21 cellular contexts compared by ENCODE assay signal in the genomic region with DNA sequence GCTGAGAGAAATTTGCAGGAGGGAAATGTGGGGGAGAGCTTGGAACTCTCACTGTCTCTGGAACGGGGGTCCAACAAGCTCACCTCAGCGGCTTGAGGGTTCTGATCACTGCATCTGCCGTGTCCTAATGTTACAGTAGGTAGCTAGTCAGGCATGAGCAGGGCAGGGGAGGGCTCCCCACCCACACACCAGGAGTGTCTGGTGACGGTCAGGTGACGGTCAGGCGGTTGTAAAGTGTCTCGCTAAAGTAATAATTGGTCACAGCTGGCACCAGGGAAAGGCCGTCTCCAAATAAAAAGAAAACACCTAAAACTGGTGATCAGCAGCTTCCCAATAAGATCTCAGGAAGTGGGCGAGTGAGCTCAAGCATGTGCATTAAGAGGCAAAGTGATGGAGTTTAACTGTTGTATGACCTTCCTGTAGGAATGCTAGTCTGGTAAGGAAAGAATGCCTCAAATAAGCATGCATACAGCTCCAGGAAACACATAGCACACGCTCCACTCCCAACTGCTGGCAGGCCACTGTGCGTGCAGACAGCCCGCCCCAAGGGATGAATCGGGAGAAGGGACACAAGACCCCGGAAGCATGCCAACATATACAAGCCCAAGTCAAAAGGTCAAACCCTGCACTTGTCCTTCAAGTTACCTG.
A peak's percentile ranks its signal among the peaks of the same experiment; 100 is the strongest.
DNase-seq lines count a peak whose midpoint lies in the region; TF ChIP-seq lines count a peak whose summit lies in the region.
"Had no signal": no experiment of that assay in that cellular context is flagged by ENCODE, and none has a peak within 500 bp of the region (broad histone marks: within the 10 kb centered on the region; RNA-seq: fewer than 3 reads in every experiment).

No MANE protein-coding gene starts in this region.

- H3K4me3 ChIP-seq in neuronal stem cell (ENCODE audit: low read length in 2 of 2) (no peak overlapping the region), left ventricle myocardium inferior (no peak overlapping the region)
- H3K4me3 ChIP-seq: GM23248, pancreas, upper lobe of left lung had no signal

- no peak overlapping the region for H3K14ac ChIP-seq in neuronal stem cell (ENCODE audit: low read length)

- H3K9me3 ChIP-seq in neuronal stem cell (replicated peaks in 1 of 2; ENCODE audit: control insufficient read depth in 2 of 2, insufficient read depth in 1 of 2, low read depth in 1 of 2, low read length in 2 of 2) (no peaks in the 10 kb centered on the region), left ventricle myocardium inferior (replicated peaks) (no peaks in the 10 kb centered on the region)
- H3K9me3 ChIP-seq: pancreas, upper lobe of left lung had no signal

- no peak overlapping the region for H3K27ac ChIP-seq in neuronal stem cell (replicated peaks; ENCODE audit: low read length)
- H3K27ac ChIP-seq in left ventricle myocardium inferior (replicated peaks) = no peak overlapping the region
- H3K27ac ChIP-seq: epithelial cell of prostate, GM23248, pancreas, upper lobe of left lung had no signal

- peaks cover 0 to 4% of the 10 kb centered on the region in 2 donors for H3K4me1 ChIP-seq in neuronal stem cell (ENCODE audit: control insufficient read depth in 2 of 2, insufficient read depth in 1 of 2, low read depth in 1 of 2, low read length in 2 of 2)
- peaks cover 4% of the 10 kb centered on the region for H3K4me1 ChIP-seq in left ventricle myocardium inferior

- H2BK120ac ChIP-seq in neuronal stem cell (ENCODE audit: low read depth, low read length) = no peak overlapping the region

- DNase-seq in M059J (ENCODE audit: low read depth) (peak; percentile 3), astrocyte of the hippocampus (ENCODE audit: low read depth, low spot score) (peak; percentile 16), iris pigment epithelial cell (ENCODE audit: low read depth) (peak; percentile 29), neuronal stem cell (ENCODE audit: low spot score) (no peak), left ventricle myocardium inferior (no peak), DMS153 treated with DMSO at 0.1 percent for 48 hours (lab: John Stamatoyannopoulos, UW; ENCODE audit: unreplicated experiment) (no peak), NCI-H446 (lab: John Stamatoyannopoulos, UW) (no peak)
- DNase-seq in activated T-cell treated with anti-CD3 and anti-CD28 coated beads, Interleukin-2, amount 50 U/mL, for 24 hours = no peak
- DNase-seq: activated CD4-positive, alpha-beta memory T cell treated with anti-CD3 and anti-CD28 coated beads, Interleukin-2, amount 10 ng/mL, durations not matched to agents 7 days and 5 days; activated T-cell treated with anti-CD3 and anti-CD28 coated beads, Interleukin-2, amount 50 U/mL, for 48 hours; GM23248; Karpas-422; NCI-H1092; NCI-H2171 treated with DMSO at 0.1 percent for 48 hours; NCI-H82; pancreas; stimulated activated naive CD8-positive, alpha-beta T cell treated with anti-CD3 and anti-CD28 coated beads, Interleukin-15, amount 100 ng/mL, for 72 hours had no signal

- H3K36me3 ChIP-seq in neuronal stem cell (replicated peaks in 1 of 2; ENCODE audit: control insufficient read depth in 2 of 2, insufficient read depth in 2 of 2, low read length in 2 of 2) = no peaks in the 10 kb centered on the region
- H3K36me3 ChIP-seq in left ventricle myocardium inferior = no peaks in the 10 kb centered on the region
- H3K36me3 ChIP-seq: pancreas, upper lobe of left lung had no signal

- no peak overlapping the region for H2BK15ac ChIP-seq in neuronal stem cell (ENCODE audit: low read length)

- no peaks in the 10 kb centered on the region for H3K79me1 ChIP-seq in neuronal stem cell (ENCODE audit: low read depth, low read length)

- H3K9me3 Mint-ChIP-seq in activated T-cell treated with anti-CD3 and anti-CD28 coated beads, Interleukin-2, amount 50 U/mL, for 24 hours = no peaks in the 10 kb centered on the region
- H3K9me3 Mint-ChIP-seq: activated CD4-positive, alpha-beta memory T cell treated with anti-CD3 and anti-CD28 coated beads, Interleukin-2, amount 10 ng/mL, durations not matched to agents 7 days and 5 days; activated naive CD4-positive, alpha-beta T cell treated with anti-CD3 and anti-CD28 coated beads, Interleukin-2, amount 50 U/mL, for 24 hours; stimulated activated naive CD8-positive, alpha-beta T cell treated with anti-CD3 and anti-CD28 coated beads, Interleukin-15, amount 100 ng/mL, for 72 hours; WTC11 had no signal

- H3K4ac ChIP-seq in neuronal stem cell (ENCODE audit: low read length) = no peak overlapping the region

- H3K27me3 Mint-ChIP-seq in activated T-cell treated with anti-CD3 and anti-CD28 coated beads, Interleukin-2, amount 50 U/mL, for 24 hours = no peaks in the 10 kb centered on the region
- H3K27me3 Mint-ChIP-seq: activated CD4-positive, alpha-beta memory T cell treated with anti-CD3 and anti-CD28 coated beads, Interleukin-2, amount 10 ng/mL, durations not matched to agents 7 days and 5 days; activated naive CD4-positive, alpha-beta T cell treated with anti-CD3 and anti-CD28 coated beads, Interleukin-2, amount 50 U/mL, for 24 hours; stimulated activated naive CD8-positive, alpha-beta T cell treated with anti-CD3 and anti-CD28 coated beads, Interleukin-15, amount 100 ng/mL, for 72 hours had no signal

- H4K91ac ChIP-seq in neuronal stem cell (ENCODE audit: low read depth, low read length, poor library complexity) = peak overlapping the region; percentile 65

- no peak overlapping the region for H2AFZ ChIP-seq in neuronal stem cell (ENCODE audit: low read length)
- H2AFZ ChIP-seq: GM23248 had no signal

- no peak overlapping the region for H2AK5ac ChIP-seq in neuronal stem cell (ENCODE audit: low read depth, low read length)

- H3K27me3 ChIP-seq in neuronal stem cell (ENCODE audit: control insufficient read depth in 3 of 3, insufficient read depth in 3 of 3, low read depth in 1 of 3, low read length in 3 of 3) (no peaks in the 10 kb centered on the region), left ventricle myocardium inferior (ENCODE audit: low read depth) (no peaks in the 10 kb centered on the region)
- H3K27me3 ChIP-seq: pancreas, upper lobe of left lung had no signal

- no peak overlapping the region for H3K4me2 ChIP-seq in neuronal stem cell (ENCODE audit: insufficient read depth, low read length, poor library complexity, severe bottlenecking)

- H3K36me3 Mint-ChIP-seq in activated T-cell treated with anti-CD3 and anti-CD28 coated beads, Interleukin-2, amount 50 U/mL, for 24 hours (ENCODE audit: low read depth) = no peaks in the 10 kb centered on the region
- H3K36me3 Mint-ChIP-seq: activated naive CD4-positive, alpha-beta T cell treated with anti-CD3 and anti-CD28 coated beads, Interleukin-2, amount 50 U/mL, for 24 hours; WTC11 had no signal

- no peak for TF ChIP-seq CTCF in left ventricle myocardium inferior (IDR thresholded peaks at IDR 0.05; ENCODE audit: borderline replicate concordance)

- intact Hi-C loops in left ventricle myocardium inferior (cut with micrococcal nuclease) = no loop called here

- WGBS in neuronal stem cell (ENCODE audit: extremely low coverage in 2 of 2, insufficient read length in 2 of 2, insufficient replicate concordance in 1 of 2), 2 donors = no CpG with 5 or more reads among the region's 14 CpGs

- no peak overlapping the region for H2BK5ac ChIP-seq in neuronal stem cell (ENCODE audit: low read length)

- no peak overlapping the region for H3K18ac ChIP-seq in neuronal stem cell (ENCODE audit: low read length)

- peaks cover 6% of the 10 kb centered on the region for H3K4me1 Mint-ChIP-seq in activated T-cell treated with anti-CD3 and anti-CD28 coated beads, Interleukin-2, amount 50 U/mL, for 24 hours (ENCODE audit: low read depth)

- H3K23ac ChIP-seq in neuronal stem cell (ENCODE audit: low read depth, low read length, poor library complexity) = peak overlapping the region; percentile 66

- H3K9ac ChIP-seq in neuronal stem cell (ENCODE audit: low read depth, low read length, poor library complexity) = no peak overlapping the region
- H3K9ac ChIP-seq: GM23248 had no signal

- H3K27ac Mint-ChIP-seq in activated T-cell treated with anti-CD3 and anti-CD28 coated beads, Interleukin-2, amount 50 U/mL, for 24 hours = no peak overlapping the region
- H3K27ac Mint-ChIP-seq: activated CD4-positive, alpha-beta memory T cell treated with anti-CD3 and anti-CD28 coated beads, Interleukin-2, amount 10 ng/mL, durations not matched to agents 7 days and 5 days; activated naive CD4-positive, alpha-beta T cell treated with anti-CD3 and anti-CD28 coated beads, Interleukin-2, amount 50 U/mL, for 24 hours; stimulated activated naive CD8-positive, alpha-beta T cell treated with anti-CD3 and anti-CD28 coated beads, Interleukin-15, amount 100 ng/mL, for 72 hours; WTC11 had no signal

- H2BK12ac ChIP-seq in neuronal stem cell (ENCODE audit: low read length) = no peak overlapping the region

- H3K4me3 Mint-ChIP-seq in activated T-cell treated with anti-CD3 and anti-CD28 coated beads, Interleukin-2, amount 50 U/mL, for 24 hours = no peak overlapping the region
- H3K4me3 Mint-ChIP-seq: activated CD4-positive, alpha-beta memory T cell treated with anti-CD3 and anti-CD28 coated beads, Interleukin-2, amount 10 ng/mL, durations not matched to agents 7 days and 5 days; activated naive CD4-positive, alpha-beta T cell treated with anti-CD3 and anti-CD28 coated beads, Interleukin-2, amount 50 U/mL, for 24 hours; stimulated activated naive CD8-positive, alpha-beta T cell treated with anti-CD3 and anti-CD28 coated beads, Interleukin-15, amount 100 ng/mL, for 72 hours; WTC11 had no signal

- no peak overlapping the region for H4K8ac ChIP-seq in neuronal stem cell (ENCODE audit: low read depth, low read length)

Comparison
In these comparisons a context has a peak if more than half of its experiments do, and no peak if none do; other contexts are left out.
1. DNase-seq: peak in M059J (single experiment), astrocyte of the hippocampus (single experiment) and iris pigment epithelial cell (single experiment); none in neuronal stem cell (single experiment), left ventricle myocardium inferior (single experiment), DMS153 treated with DMSO at 0.1 percent for 48 hours (single experiment), activated T-cell treated with anti-CD3 and anti-CD28 coated beads, Interleukin-2, amount 50 U/mL, for 24 hours (single experiment) and NCI-H446 (0 of 2).